Comparison of ENCODE assay signal across 37 cellular contexts in the genomic region with DNA sequence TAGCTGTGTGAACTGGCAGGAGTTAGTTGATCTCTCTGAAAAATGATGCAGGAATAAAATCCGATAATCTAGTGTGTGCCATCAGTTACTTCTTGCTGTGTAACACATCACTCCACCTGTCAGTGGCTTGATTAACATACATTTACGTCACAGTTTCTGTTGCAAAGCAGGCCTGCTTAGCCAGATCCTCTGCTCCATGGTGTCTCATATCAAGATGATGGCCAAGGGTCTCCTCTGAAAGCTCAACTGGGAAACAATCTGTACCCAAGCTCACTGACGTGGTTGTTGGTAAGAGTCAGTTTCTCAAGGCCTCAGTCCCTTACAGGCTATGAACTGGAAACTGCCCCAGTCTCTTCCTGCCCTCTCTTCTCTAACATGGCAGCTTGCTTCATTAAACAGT. TPM values are rescaled to one million over a fixed set of nuclear protein-coding genes. Genes with fewer than 3 reads are reported as not detected.
"Had no signal": no experiment of that assay in that cellular context is flagged by ENCODE, and none has a peak within 500 bp of the region (broad histone marks: within the 10 kb centered on the region; RNA-seq: fewer than 3 reads in every experiment).

No MANE protein-coding gene starts in this region.

- H3K36me3 ChIP-seq: MG63 had no signal

- H3K27me3 ChIP-seq: MG63 had no signal

- DNase-seq: Karpas-422, Kasumi-1, MG63, MM.1S, MV-4-11, NCI-H1048, NCI-H1092, NCI-H1092 treated with DMSO at 0.1 percent for 48 hours, NCI-H1105, NCI-H1105 treated with DMSO at 0.1 percent for 48 hours, NCI-H1417, NCI-H1417 treated with DMSO at 0.1 percent for 48 hours, NCI-H1436, NCI-H1436 treated with DMSO at 0.1 percent for 48 hours, NCI-H146, NCI-H1694, NCI-H1694 treated with DMSO at 0.1 percent for 48 hours, NCI-H187, NCI-H187 treated with DMSO at 0.1 percent for 48 hours, NCI-H1930, NCI-H2029, NCI-H2029 treated with DMSO at 0.1 percent for 48 hours, NCI-H2081, NCI-H2081 treated with DMSO at 0.1 percent for 48 hours, NCI-H2107, NCI-H2171, NCI-H2171 treated with DMSO at 0.1 percent for 48 hours, NCI-H2227 treated with DMSO at 0.1 percent for 48 hours, NCI-H226, NCI-H345, NCI-H446, NCI-H446 treated with DMSO at 0.1 percent for 48 hours, NCI-H510A treated with DMSO at 0.1 percent for 48 hours, NCI-H524 had no signal

- H3K9me3 ChIP-seq: MG63 had no signal

- H3K4me3 ChIP-seq: MG63 had no signal

RNA-seq across cellular contexts. Expression of a gene that starts 51.8 kb away (rescaled TPM):
- total RNA-seq: LHCN-M2, M059J, NCI-H460 had no signal
